Comparison of ENCODE assay signal across 16 cellular contexts in genomic region chr19:39146091-39146490, GRCh38. TPM values are rescaled to one million over a fixed set of nuclear protein-coding genes. Genes with fewer than 3 reads are reported as not detected.
DNase-seq lines count a peak whose midpoint lies in the region; ATAC-seq and TF ChIP-seq lines count a peak whose summit lies in the region.
"Had no signal": no experiment of that assay in that cellular context is flagged by ENCODE, and none has a peak within 500 bp of the region (broad histone marks: within the 10 kb centered on the region; RNA-seq: fewer than 3 reads in every experiment).

No MANE protein-coding gene starts in this region.

- no peaks in the 10 kb centered on the region for H3K27me3 Mint-ChIP-seq in T-helper 17 cell
- H3K27me3 Mint-ChIP-seq in activated T-helper 2 cell treated with anti-CD3 and anti-CD28 coated beads, Interferon-gamma antibody, Interleukin-2, Interleukin-4, amounts not matched to agents 10 μg/mL and 5 μg/mL and 100 μg/mL, durations not matched to agents 14 hours and 24 hours and 36 hours (ENCODE audit: low read depth) = no peaks in the 10 kb centered on the region
- H3K27me3 Mint-ChIP-seq: activated CD8-positive, alpha-beta memory T cell treated with anti-CD3 and anti-CD28 coated beads, Interleukin-2, amount 10 ng/mL, durations not matched to agents 7 days and 5 days had no signal

- peak overlapping the region; percentile 8 for H3K27ac Mint-ChIP-seq in T-helper 17 cell
- no peak overlapping the region for H3K27ac Mint-ChIP-seq in activated T-helper 2 cell treated with anti-CD3 and anti-CD28 coated beads, Interferon-gamma antibody, Interleukin-2, Interleukin-4, amounts not matched to agents 10 μg/mL and 5 μg/mL and 100 μg/mL, durations not matched to agents 14 hours and 24 hours and 36 hours
- H3K27ac Mint-ChIP-seq: activated CD8-positive, alpha-beta memory T cell treated with anti-CD3 and anti-CD28 coated beads, Interleukin-2, amount 10 ng/mL, durations not matched to agents 7 days and 5 days; nephron progenitor cell; T-helper 1 cell treated with Interleukin-12 subunit alpha and Interleukin-12 subunit beta and Interleukin-4 antibody, amounts not matched to agents 30 μg/mL and 1 μg/mL, for 36 hours had no signal

- peaks cover 25% of the 10 kb centered on the region for H3K4me1 Mint-ChIP-seq in T-helper 17 cell
- H3K4me1 Mint-ChIP-seq in activated T-helper 2 cell treated with anti-CD3 and anti-CD28 coated beads, Interferon-gamma antibody, Interleukin-2, Interleukin-4, amounts not matched to agents 10 μg/mL and 5 μg/mL and 100 μg/mL, durations not matched to agents 14 hours and 24 hours and 36 hours (ENCODE audit: low read depth) = peaks cover 3% of the 10 kb centered on the region

- no peaks in the 10 kb centered on the region for H3K36me3 Mint-ChIP-seq in T-helper 17 cell (ENCODE audit: low read depth)
- peaks cover 3% of the 10 kb centered on the region for H3K36me3 Mint-ChIP-seq in activated T-helper 2 cell treated with anti-CD3 and anti-CD28 coated beads, Interferon-gamma antibody, Interleukin-2, Interleukin-4, amounts not matched to agents 10 μg/mL and 5 μg/mL and 100 μg/mL, durations not matched to agents 14 hours and 24 hours and 36 hours (ENCODE audit: low read depth)
- H3K36me3 Mint-ChIP-seq: activated CD8-positive, alpha-beta memory T cell treated with anti-CD3 and anti-CD28 coated beads, Interleukin-2, amount 10 ng/mL, durations not matched to agents 7 days and 5 days had no signal

- H3K36me3 ChIP-seq in esophagus muscularis mucosa (no peaks in the 10 kb centered on the region), muscle layer of duodenum (ENCODE audit: control insufficient read depth in 1 of 2, insufficient read depth in 2 of 2, low read length in 2 of 2) (no peaks in the 10 kb centered on the region), tibial artery (no peaks in the 10 kb centered on the region)

- intact Hi-C loops in esophagus muscularis mucosa (cut with DNase I) = no loop called here
- intact Hi-C loops in tibial artery (cut with DNase I; ENCODE audit: low total_unique reads) = no loop called here
- intact Hi-C loops in activated T-helper 2 cell treated with anti-CD3 and anti-CD28 coated beads, Interferon-gamma antibody, Interleukin-2, Interleukin-4, amounts not matched to agents 10 μg/mL and 5 μg/mL and 100 μg/mL, durations not matched to agents 14 hours and 24 hours and 36 hours (cut with micrococcal nuclease) = no loop called here

- TF ChIP-seq POLR2A in esophagus muscularis mucosa (IDR thresholded peaks at IDR 0.05; ENCODE audit: low read depth) = no peak

- TF ChIP-seq EP300 in esophagus muscularis mucosa (IDR thresholded peaks at IDR 0.05) = no peak

- H3K4me1 ChIP-seq in esophagus muscularis mucosa = peaks cover 25 to 53% (median 43%) of the 10 kb centered on the region in 4 donors
- H3K4me1 ChIP-seq in muscle layer of duodenum (ENCODE audit: control insufficient read depth in 1 of 2, insufficient read depth in 2 of 2, low read length in 2 of 2) = peaks cover 19 to 30% of the 10 kb centered on the region in 2 donors
- peaks cover 0 to 22% (median 11%) of the 10 kb centered on the region in 4 donors for H3K4me1 ChIP-seq in tibial artery

- WGBS in esophagus muscularis mucosa = 95% methylated on average over 1 of the region's 1 CpG

- H3K4me3 ChIP-seq in esophagus muscularis mucosa (no peak overlapping the region), muscle layer of duodenum (ENCODE audit: low read depth in 1 of 2, low read length in 2 of 2) (no peak overlapping the region), tibial artery (no peak overlapping the region)

- H3K4me3 Mint-ChIP-seq in T-helper 17 cell = no peak overlapping the region
- no peak overlapping the region for H3K4me3 Mint-ChIP-seq in activated T-helper 2 cell treated with anti-CD3 and anti-CD28 coated beads, Interferon-gamma antibody, Interleukin-2, Interleukin-4, amounts not matched to agents 10 μg/mL and 5 μg/mL and 100 μg/mL, durations not matched to agents 14 hours and 24 hours and 36 hours (ENCODE audit: low read depth)
- H3K4me3 Mint-ChIP-seq: activated CD8-positive, alpha-beta memory T cell treated with anti-CD3 and anti-CD28 coated beads, Interleukin-2, amount 10 ng/mL, durations not matched to agents 7 days and 5 days; nephron progenitor cell; T-helper 1 cell treated with Interleukin-12 subunit alpha and Interleukin-12 subunit beta and Interleukin-4 antibody, amounts not matched to agents 30 μg/mL and 1 μg/mL, for 36 hours had no signal

- H3K27me3 ChIP-seq in esophagus muscularis mucosa (no peaks in the 10 kb centered on the region), muscle layer of duodenum (ENCODE audit: low read depth, low read length) (no peaks in the 10 kb centered on the region), tibial artery (no peaks in the 10 kb centered on the region)

- DNase-seq in T-helper 17 cell (no peak), esophagus muscularis mucosa (ENCODE audit: extremely low spot score) (no peak), tibial artery (no peak), SIG-M5 (lab: John Stamatoyannopoulos, UW) (no peak), GM10266 (ENCODE audit: extremely low spot score) (no peak)
- DNase-seq in activated T-helper 2 cell treated with anti-CD3 and anti-CD28 coated beads, Interferon-gamma antibody, Interleukin-2, Interleukin-4, amounts not matched to agents 10 μg/mL and 5 μg/mL and 100 μg/mL, durations not matched to agents 14 hours and 24 hours and 36 hours (ENCODE audit: low spot score) = no peak
- DNase-seq in activated CD4-positive, alpha-beta T cell treated with anti-CD3 and anti-CD28 coated beads for 1 hour = no peak
- DNase-seq: activated CD8-positive, alpha-beta memory T cell treated with anti-CD3 and anti-CD28 coated beads, Interleukin-2, amount 10 ng/mL, durations not matched to agents 7 days and 5 days; activated naive CD4-positive, alpha-beta T cell; NCI-H345; nephron progenitor cell had no signal

- TF ChIP-seq CTCF in esophagus muscularis mucosa (IDR thresholded peaks at IDR 0.05) = no peak
- TF ChIP-seq CTCF in tibial artery (IDR thresholded peaks at IDR 0.05) = no peak
- no peak for TF ChIP-seq CTCF in GM10266 (IDR thresholded peaks at IDR 0.05; ENCODE audit: control insufficient read depth, insufficient read depth, low read depth, missing control alignments)

- ATAC-seq in T-helper 17 cell = no peak
- ATAC-seq: activated CD4-positive, CD25-positive, alpha-beta regulatory T cell treated with anti-CD3 and anti-CD28 coated beads, Interleukin-2, amount 50 U/mL, for 24 hours; activated CD8-positive, alpha-beta memory T cell treated with anti-CD3 and anti-CD28 coated beads, Interleukin-2, amount 10 ng/mL, durations not matched to agents 7 days and 5 days had no signal

- peak overlapping the region; percentile 77 to 88 (median 82) for H3K27ac ChIP-seq in esophagus muscularis mucosa (replicated peaks in 1 of 4)
- peak overlapping the region; percentile 8 for H3K27ac ChIP-seq in muscle layer of duodenum (ENCODE audit: low read length)
- H3K27ac ChIP-seq in tibial artery = peak overlapping the region; percentile 39 to 63
- H3K27ac ChIP-seq: HL-60 had no signal

- H3K9me3 Mint-ChIP-seq in activated T-helper 2 cell treated with anti-CD3 and anti-CD28 coated beads, Interferon-gamma antibody, Interleukin-2, Interleukin-4, amounts not matched to agents 10 μg/mL and 5 μg/mL and 100 μg/mL, durations not matched to agents 14 hours and 24 hours and 36 hours = no peaks in the 10 kb centered on the region
- H3K9me3 Mint-ChIP-seq: T-helper 1 cell treated with Interleukin-12 subunit alpha and Interleukin-12 subunit beta and Interleukin-4 antibody, amounts not matched to agents 30 μg/mL and 1 μg/mL, for 36 hours had no signal

- no peaks in the 10 kb centered on the region for H3K9me3 ChIP-seq in T-helper 17 cell (ENCODE audit: control insufficient read depth, low read length, poor library complexity, severe bottlenecking)
- H3K9me3 ChIP-seq in esophagus muscularis mucosa = no peaks in the 10 kb centered on the region
- no peaks in the 10 kb centered on the region for H3K9me3 ChIP-seq in muscle layer of duodenum (ENCODE audit: control insufficient read depth in 1 of 2, low read length in 2 of 2)
- H3K9me3 ChIP-seq in tibial artery = no peaks in the 10 kb centered on the region

RNA-seq across cellular contexts. Expression of gene PAK4, which starts 20.5 kb away (rescaled TPM):
- total RNA-seq in T-helper 17 cell = 1 to 10 TPM; 9.6 to 9.7 TPM
- 10 to 100 TPM in 2 of 4 donors, 1 to 10 TPM in 2; 8.3 to 18.4 (median 11.0) TPM for total RNA-seq in esophagus muscularis mucosa
- total RNA-seq in activated T-helper 2 cell treated with anti-CD3 and anti-CD28 coated beads, Interferon-gamma antibody, Interleukin-2, Interleukin-4, amounts not matched to agents 10 μg/mL and 5 μg/mL and 100 μg/mL, durations not matched to agents 14 hours and 24 hours and 36 hours = 16.5 and 19.4 TPM in 2 replicates

RNA-seq across cellular contexts. Expression of gene NCCRP1, which starts 50.7 kb away (rescaled TPM):
- total RNA-seq in T-helper 17 cell (not detected), esophagus muscularis mucosa (under 1 TPM in 3 of 4 donors, not detected in 1; 0.17 to 0.42 (median 0.39) TPM)
- not detected in 2 replicates for total RNA-seq in activated T-helper 2 cell treated with anti-CD3 and anti-CD28 coated beads, Interferon-gamma antibody, Interleukin-2, Interleukin-4, amounts not matched to agents 10 μg/mL and 5 μg/mL and 100 μg/mL, durations not matched to agents 14 hours and 24 hours and 36 hours
- total RNA-seq: activated CD8-positive, alpha-beta memory T cell treated with anti-CD3 and anti-CD28 coated beads, Interleukin-2, amount 10 ng/mL, durations not matched to agents 7 days and 5 days; fibroblast of lung had no signal

RNA-seq across cellular contexts. Expression of gene SYCN, which starts 58.0 kb away (rescaled TPM):
- total RNA-seq in T-helper 17 cell = not detected
- not detected for total RNA-seq in esophagus muscularis mucosa
- total RNA-seq in activated T-helper 2 cell treated with anti-CD3 and anti-CD28 coated beads, Interferon-gamma antibody, Interleukin-2, Interleukin-4, amounts not matched to agents 10 μg/mL and 5 μg/mL and 100 μg/mL, durations not matched to agents 14 hours and 24 hours and 36 hours = not detected in 2 replicates
- total RNA-seq: activated CD8-positive, alpha-beta memory T cell treated with anti-CD3 and anti-CD28 coated beads, Interleukin-2, amount 10 ng/mL, durations not matched to agents 7 days and 5 days; fibroblast of lung had no signal

Comparison
In these comparisons a context has a peak if more than half of its experiments do, and no peak if none do; other contexts are left out.
1. H3K27ac ChIP-seq: peak in every context shown above with its lines; median percentile 82 in esophagus muscularis mucosa; 51 in tibial artery; 8 in muscle layer of duodenum.